In genomic region chr6:33426590-33427563, GRCh38 we compare ENCODE assay signal across 8 cellular contexts.
DNase-seq lines count a peak whose midpoint lies in the region; ATAC-seq and TF ChIP-seq lines count a peak whose summit lies in the region.

No MANE protein-coding gene starts in this region.

- ATAC-seq in GM21723 (IDR thresholded peaks at IDR 0.05; ENCODE audit: unreplicated experiment) (no peak), GM21447 (IDR thresholded peaks at IDR 0.05; ENCODE audit: unreplicated experiment) (no peak)

- no peaks in the 10 kb centered on the region for H3K27me3 Mint-ChIP-seq in activated T-cell treated with anti-CD3 and anti-CD28 coated beads, Interleukin-2, amount 50 U/mL, for 24 hours

- H3K9me3 Mint-ChIP-seq in activated T-cell treated with anti-CD3 and anti-CD28 coated beads, Interleukin-2, amount 50 U/mL, for 24 hours, result no peaks in the 10 kb centered on the region

- H3K27ac Mint-ChIP-seq in activated T-cell treated with anti-CD3 and anti-CD28 coated beads, Interleukin-2, amount 50 U/mL, for 24 hours, result peak overlapping the region; percentile 96

- no peak for TF ChIP-seq CTCF in WI38 (IDR thresholded peaks at IDR 0.05; ENCODE audit: low read depth, low read length)
- no peak for TF ChIP-seq CTCF in fibroblast of mammary gland (conservative IDR thresholded peaks at IDR 0.05; ENCODE audit: control insufficient read depth, insufficient read depth, low read depth, low read length)
- no peak for TF ChIP-seq CTCF in retinal pigment epithelial cell (conservative IDR thresholded peaks at IDR 0.05; ENCODE audit: low read depth, low read length)

- DNase-seq in activated T-cell treated with anti-CD3 and anti-CD28 coated beads, Interleukin-2, amount 50 U/mL, for 24 hours, result peak; percentile 53
- DNase-seq in activated T-cell treated with anti-CD3 and anti-CD28 coated beads for 4 hours (no peak), fibroblast of mammary gland (ENCODE audit: low read depth) (no peak), retinal pigment epithelial cell (ENCODE audit: low read depth) (no peak), cerebellar cortex (ENCODE audit: low spot score) (no peak)

- peaks cover 70% of the 10 kb centered on the region for H3K4me1 Mint-ChIP-seq in activated T-cell treated with anti-CD3 and anti-CD28 coated beads, Interleukin-2, amount 50 U/mL, for 24 hours (ENCODE audit: low read depth)

- H3K36me3 Mint-ChIP-seq in activated T-cell treated with anti-CD3 and anti-CD28 coated beads, Interleukin-2, amount 50 U/mL, for 24 hours (ENCODE audit: low read depth), result peaks cover 7% of the 10 kb centered on the region

- H3K4me3 Mint-ChIP-seq in activated T-cell treated with anti-CD3 and anti-CD28 coated beads, Interleukin-2, amount 50 U/mL, for 24 hours, result peak overlapping the region; percentile 86

- H3K4me3 ChIP-seq in WI38 (ENCODE audit: low read depth, low read length), result peak overlapping the region; percentile 61
- peak overlapping the region; percentile 68 for H3K4me3 ChIP-seq in fibroblast of mammary gland (ENCODE audit: control insufficient read depth, low read depth, low read length)
- H3K4me3 ChIP-seq in retinal pigment epithelial cell (ENCODE audit: low read length), result peak overlapping the region; percentile 77
